ENCODE assay signal across 18 cellular contexts in genomic region chr6:146819596-146820320, GRCh38.
A peak's percentile ranks its signal among the peaks of the same experiment; 100 is the strongest.
DNase-seq lines count a peak whose midpoint lies in the region; ATAC-seq, FAIRE-seq and TF ChIP-seq lines count a peak whose summit lies in the region.
"Had no signal": no experiment of that assay in that cellular context is flagged by ENCODE, and none has a peak within 500 bp of the region (broad histone marks: within the 10 kb centered on the region; RNA-seq: fewer than 3 reads in every experiment).

No MANE protein-coding gene starts in this region.

- H3K4me2 ChIP-seq in astrocyte (ENCODE audit: low read length) (peak overlapping the region; percentile 68), endothelial cell of umbilical vein (ENCODE audit: insufficient read depth, low read length) (no peak overlapping the region), trophoblast cell (ENCODE audit: low read length) (no peak overlapping the region)
- H3K4me2 ChIP-seq: KMS-11 had no signal

- H3K9ac ChIP-seq in astrocyte (ENCODE audit: low read length) (peak overlapping the region; percentile 32), endothelial cell of umbilical vein (replicated peaks; ENCODE audit: extremely low read depth, insufficient read depth, low read length) (no peak overlapping the region), trophoblast cell (ENCODE audit: low read length) (no peak overlapping the region)
- H3K9ac ChIP-seq: GM23248, KMS-11 had no signal

- peak overlapping the region; percentile 85 for H4K8ac ChIP-seq in trophoblast cell (ENCODE audit: low read depth, low read length)

- TF ChIP-seq POLR2A in GM12892 (IDR thresholded peaks at IDR 0.05; ENCODE audit: low read depth, low read length) (no peak), endothelial cell of umbilical vein (IDR thresholded peaks at IDR 0.05; ENCODE audit: low read depth, low read length) (no peak)

- no peak overlapping the region for H3K4me3 Mint-ChIP-seq in astrocyte (ENCODE audit: unreplicated experiment)
- H3K4me3 Mint-ChIP-seq: CD4-positive, CD25-positive, alpha-beta regulatory T cell; HFFc6 had no signal

- H3K4me3 ChIP-seq in astrocyte (ENCODE audit: insufficient read depth, low read depth, low read length): no peak overlapping the region
- no peak overlapping the region for H3K4me3 ChIP-seq in endothelial cell of umbilical vein (replicated peaks in 1 of 3; ENCODE audit: insufficient read depth in 1 of 3, low read depth in 1 of 3, low read length in 3 of 3)
- H3K4me3 ChIP-seq in trophoblast cell (ENCODE audit: low read depth, low read length): no peak overlapping the region
- H3K4me3 ChIP-seq in psoas muscle: no peak overlapping the region
- H3K4me3 ChIP-seq: GM23248 had no signal

- peak overlapping the region; percentile 60 for H2AFZ ChIP-seq in astrocyte (ENCODE audit: low read depth, low read length)
- H2AFZ ChIP-seq in endothelial cell of umbilical vein (ENCODE audit: low read depth, low read length): no peak overlapping the region
- H2AFZ ChIP-seq in trophoblast cell (ENCODE audit: insufficient read depth, low read length, poor library complexity): peak overlapping the region; percentile 77
- H2AFZ ChIP-seq: GM23248 had no signal

- peak overlapping the region; percentile 80 for H3K4ac ChIP-seq in trophoblast cell (ENCODE audit: low read depth, low read length)

- H4K12ac ChIP-seq in trophoblast cell (ENCODE audit: low read depth, low read length): peak overlapping the region; percentile 97

- FAIRE-seq in GM12892 (lab: Jason Lieb, UNC) (peak; percentile 38), astrocyte (lab: Jason Lieb, UNC) (peak; percentile 80), endothelial cell of umbilical vein (lab: Jason Lieb, UNC) (peak; percentile 31)
- FAIRE-seq: RCC 7860 had no signal

- H4K91ac ChIP-seq in trophoblast cell (ENCODE audit: low read depth, low read length): peak overlapping the region; percentile 98

- H2BK5ac ChIP-seq in trophoblast cell (ENCODE audit: low read depth, low read length, poor library complexity): peak overlapping the region; percentile 100

- H4K20me1 ChIP-seq in astrocyte (ENCODE audit: insufficient read depth, low read length) (no peaks in the 10 kb centered on the region), endothelial cell of umbilical vein (replicated peaks; ENCODE audit: control insufficient read depth, extremely low read depth, insufficient read depth, low read length) (no peaks in the 10 kb centered on the region)

- no peaks in the 10 kb centered on the region for H3K27me3 Mint-ChIP-seq in astrocyte (ENCODE audit: low read depth, unreplicated experiment)
- H3K27me3 Mint-ChIP-seq: CD4-positive, CD25-positive, alpha-beta regulatory T cell had no signal

- no peaks in the 10 kb centered on the region for H3K9me3 ChIP-seq in astrocyte (ENCODE audit: insufficient read depth, low read depth, low read length)
- no peaks in the 10 kb centered on the region for H3K9me3 ChIP-seq in endothelial cell of umbilical vein (replicated peaks; ENCODE audit: control insufficient read depth, insufficient read depth, low read length)
- H3K9me3 ChIP-seq in trophoblast cell (ENCODE audit: insufficient read depth, low read depth, low read length): no peaks in the 10 kb centered on the region
- no peaks in the 10 kb centered on the region for H3K9me3 ChIP-seq in psoas muscle

- intact Hi-C loops in endothelial cell of umbilical vein (cut with micrococcal nuclease): no loop called here
- intact Hi-C loops in psoas muscle (cut with DNase I): loop anchor here in 1 of 2 donors (5.0 kb wide), 1 partner anchor 1658 kb away; no protein-coding TSS in a partner anchor

- peak overlapping the region; percentile 99 for H3K18ac ChIP-seq in trophoblast cell (ENCODE audit: low read length)

- H3K14ac ChIP-seq in trophoblast cell (ENCODE audit: low read length): peak overlapping the region; percentile 97

- POLR2A ChIA-PET in endothelial cell of umbilical vein (lab: Charles Lee): no interaction called here

- H3K23ac ChIP-seq in trophoblast cell (ENCODE audit: low read length): no peak overlapping the region

- H3K27ac ChIP-seq in astrocyte (ENCODE audit: low read depth, low read length): peak overlapping the region; percentile 77
- no peak overlapping the region for H3K27ac ChIP-seq in endothelial cell of umbilical vein (ENCODE audit: insufficient read depth, low read depth, low read length)
- peak overlapping the region; percentile 92 for H3K27ac ChIP-seq in trophoblast cell (ENCODE audit: low read depth, low read length)
- no peak overlapping the region for H3K27ac ChIP-seq in psoas muscle
- H3K27ac ChIP-seq: GM23248, KMS-11 had no signal

- peak overlapping the region; percentile 95 for H2BK12ac ChIP-seq in trophoblast cell (ENCODE audit: low read length)

- BruUV-seq in endothelial cell of umbilical vein (replicated peaks; lab: Mats Ljungman, UMichigan): no TSS peak

- peak overlapping the region; percentile 64 for H2AK5ac ChIP-seq in trophoblast cell (ENCODE audit: low read length)

- no peak for DNase-seq in GM12892 (ENCODE audit: insufficient read length)
- peak; percentile 77 for DNase-seq in astrocyte (ENCODE audit: low read depth)
- no peak for DNase-seq in endothelial cell of umbilical vein (ENCODE audit: low read depth, low spot score)
- no peak for DNase-seq in trophoblast cell
- DNase-seq in psoas muscle: no peak
- DNase-seq: CD4-positive, CD25-positive, alpha-beta regulatory T cell; DMS79 treated with DMSO at 0.1 percent for 48 hours; GM23248; HFFc6; MM.1S; NCI-H1105 treated with DMSO at 0.1 percent for 48 hours; NCI-H1930; NCI-H2171; SHP77 had no signal

- H3K27ac Mint-ChIP-seq in astrocyte (ENCODE audit: unreplicated experiment): peak overlapping the region; percentile 92
- H3K27ac Mint-ChIP-seq: HFFc6 had no signal

- H3K36me3 Mint-ChIP-seq in astrocyte (ENCODE audit: low read depth, unreplicated experiment): no peaks in the 10 kb centered on the region
- H3K36me3 Mint-ChIP-seq: CD4-positive, CD25-positive, alpha-beta regulatory T cell had no signal

- H3K4me1 Mint-ChIP-seq in astrocyte (ENCODE audit: low read depth, unreplicated experiment): peaks cover 28% of the 10 kb centered on the region
- H3K4me1 Mint-ChIP-seq: CD4-positive, CD25-positive, alpha-beta regulatory T cell had no signal

- H2BK120ac ChIP-seq in trophoblast cell (ENCODE audit: insufficient read depth, low read length, poor library complexity): peak overlapping the region; percentile 100

- dilution Hi-C loops in endothelial cell of umbilical vein (cut with MboI; ENCODE audit: extremely low pct_ligation_motif_present, low sequenced_read_pairs): no loop called here

- H3K9me3 Mint-ChIP-seq in astrocyte (ENCODE audit: unreplicated experiment): no peaks in the 10 kb centered on the region
- H3K9me3 Mint-ChIP-seq: CD4-positive, CD25-positive, alpha-beta regulatory T cell; HFFc6 had no signal

- CTCF ChIA-PET in endothelial cell of umbilical vein (lab: Charles Lee): no interaction called here

- H3K79me2 ChIP-seq in astrocyte (ENCODE audit: insufficient read depth, low read length): no peaks in the 10 kb centered on the region
- no peaks in the 10 kb centered on the region for H3K79me2 ChIP-seq in endothelial cell of umbilical vein (ENCODE audit: control insufficient read depth, insufficient read depth, low read length)
- H3K79me2 ChIP-seq in trophoblast cell (ENCODE audit: control insufficient read depth, insufficient read depth, low read length, poor library complexity): peaks cover 5% of the 10 kb centered on the region

- H3K27me3 ChIP-seq in astrocyte (ENCODE audit: insufficient read depth, low read length): no peaks in the 10 kb centered on the region
- no peaks in the 10 kb centered on the region for H3K27me3 ChIP-seq in endothelial cell of umbilical vein (ENCODE audit: control insufficient read depth in 2 of 2, insufficient read depth in 2 of 2, low read length in 2 of 2)
- no peaks in the 10 kb centered on the region for H3K27me3 ChIP-seq in trophoblast cell (ENCODE audit: insufficient read depth, low read length)
- no peaks in the 10 kb centered on the region for H3K27me3 ChIP-seq in psoas muscle (ENCODE audit: insufficient read depth in 3 of 3, low read length in 2 of 3)

- ATAC-seq in psoas muscle (no peak), HG03175 (IDR thresholded peaks at IDR 0.05; ENCODE audit: unreplicated experiment) (no peak), HG02678 (IDR thresholded peaks at IDR 0.05; ENCODE audit: unreplicated experiment) (no peak)

- TF ChIP-seq CTCF in astrocyte (IDR thresholded peaks at IDR 0.05; ENCODE audit: insufficient read depth, low read depth, low read length) (no peak), endothelial cell of umbilical vein (IDR thresholded peaks at IDR 0.05; ENCODE audit: extremely low read depth in 1 of 2, insufficient read depth in 1 of 2, low read depth in 1 of 2, low read length in 2 of 2) (no peak), psoas muscle (IDR thresholded peaks at IDR 0.05) (no peak)

- H3K36me3 ChIP-seq in astrocyte (ENCODE audit: insufficient read depth, low read length) (no peaks in the 10 kb centered on the region), endothelial cell of umbilical vein (ENCODE audit: control insufficient read depth in 2 of 2, extremely low read depth in 1 of 2, insufficient read depth in 2 of 2, low read length in 2 of 2) (no peaks in the 10 kb centered on the region), trophoblast cell (ENCODE audit: control insufficient read depth in 1 of 2, insufficient read depth in 2 of 2, low read length in 2 of 2) (peaks cover 0 to 2% of the 10 kb centered on the region in 2 experiments), psoas muscle (ENCODE audit: insufficient read depth in 1 of 2, low read depth in 1 of 2) (no peaks in the 10 kb centered on the region)

- WGBS in trophoblast cell (ENCODE audit: extremely low coverage, insufficient coverage, insufficient read length): no CpG with 5 or more reads among the region's 8 CpGs
- WGBS in psoas muscle, 3 donors: 61 to 73% (median 61%) methylated on average over 7 to 8 of the region's 8 CpGs

- peaks cover 20% of the 10 kb centered on the region for H3K79me1 ChIP-seq in trophoblast cell (ENCODE audit: low read length)

- peaks cover 11% of the 10 kb centered on the region for H3K4me1 ChIP-seq in astrocyte (ENCODE audit: insufficient read depth, low read length)
- no peaks in the 10 kb centered on the region for H3K4me1 ChIP-seq in endothelial cell of umbilical vein (ENCODE audit: control insufficient read depth, extremely low read depth, insufficient read depth, low read length)
- H3K4me1 ChIP-seq in trophoblast cell (ENCODE audit: control insufficient read depth in 1 of 2, insufficient read depth in 2 of 2, low read length in 2 of 2): peaks cover 9 to 10% of the 10 kb centered on the region in 2 experiments
- H3K4me1 ChIP-seq in psoas muscle: no peaks in the 10 kb centered on the region

- H3K9me1 ChIP-seq in endothelial cell of umbilical vein (replicated peaks; ENCODE audit: control insufficient read depth, extremely low read depth, insufficient read depth, low read length): no peaks in the 10 kb centered on the region

TF ChIP-seq in endothelial cell of umbilical vein, 7 proteins besides CTCF, POLR2A, EP300 and RAD21 (continues in another document):
- TF ChIP-seq, protein P1, sequence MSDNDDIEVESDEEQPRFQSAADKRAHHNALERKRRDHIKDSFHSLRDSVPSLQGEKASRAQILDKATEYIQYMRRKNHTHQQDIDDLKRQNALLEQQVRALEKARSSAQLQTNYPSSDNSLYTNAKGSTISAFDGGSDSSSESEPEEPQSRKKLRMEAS (IDR thresholded peaks at IDR 0.05; ENCODE audit: insufficient read depth, insufficient read length): no peak
- no peak for TF ChIP-seq MYC (IDR thresholded peaks at IDR 0.05; ENCODE audit: low read depth, low read length)

Comparison
In these comparisons a context has a peak if more than half of its experiments do, and no peak if none do; other contexts are left out.
1. H3K27ac ChIP-seq: peak in astrocyte (single experiment) and trophoblast cell (single experiment); none in endothelial cell of umbilical vein (single experiment) and psoas muscle (single experiment).